Comparison of ENCODE assay signal across 10 cellular contexts in the genomic region with DNA sequence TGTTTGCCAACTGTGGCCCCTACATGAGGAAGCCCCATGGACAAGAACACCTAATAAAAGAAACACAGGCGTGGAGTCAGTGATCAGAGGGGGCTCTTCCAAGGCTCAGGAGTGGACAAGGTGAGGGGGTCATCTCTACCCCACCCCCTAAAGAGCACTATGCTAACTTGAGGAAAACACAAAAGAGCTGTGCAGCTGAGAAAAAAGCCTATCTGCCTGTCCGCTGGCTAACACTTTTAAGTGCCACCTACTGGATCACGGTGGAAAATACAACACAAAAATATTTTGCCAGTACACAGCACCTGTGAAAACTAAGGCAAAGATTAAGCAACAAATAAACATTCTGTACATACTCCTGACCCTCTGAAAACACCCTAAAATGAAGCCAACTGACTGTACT. TPM values are rescaled to one million over a fixed set of nuclear protein-coding genes. Genes with fewer than 3 reads are reported as not detected.
A peak's percentile ranks its signal among the peaks of the same experiment; 100 is the strongest.
DNase-seq lines count a peak whose midpoint lies in the region; ATAC-seq and TF ChIP-seq lines count a peak whose summit lies in the region.
"Had no signal": no experiment of that assay in that cellular context is flagged by ENCODE, and none has a peak within 500 bp of the region (broad histone marks: within the 10 kb centered on the region; RNA-seq: fewer than 3 reads in every experiment).

No MANE protein-coding gene starts in this region.

- intact Hi-C loops in left ventricle myocardium inferior (cut with micrococcal nuclease) (loop anchor here (5.0 to 10.0 kb wide), 2 partner anchors 115 to 207 kb away; no protein-coding TSS in a partner anchor), left cardiac atrium (cut with DNase I) (loop anchor here (5.0 to 10.0 kb wide), 4 partner anchors 115 to 1277 kb away; a partner anchor contains a TSS)

- ATAC-seq in left cardiac atrium: no peak
- ATAC-seq in GM21576 (IDR thresholded peaks at IDR 0.05; ENCODE audit: unreplicated experiment): no peak

- no peak overlapping the region for H3K27ac ChIP-seq in left ventricle myocardium inferior (replicated peaks)
- H3K27ac ChIP-seq: tibial artery had no signal

- no peak overlapping the region for H3K4me3 ChIP-seq in left ventricle myocardium inferior
- H3K4me3 ChIP-seq in fibroblast of the aortic adventitia (ENCODE audit: low read depth, low read length): no peak overlapping the region
- H3K4me3 ChIP-seq: tibial artery had no signal

- H3K27me3 ChIP-seq in left ventricle myocardium inferior (ENCODE audit: low read depth): no peaks in the 10 kb centered on the region
- H3K27me3 ChIP-seq: tibial artery had no signal

- peaks cover 4% of the 10 kb centered on the region for H3K4me1 ChIP-seq in left ventricle myocardium inferior
- H3K4me1 ChIP-seq: tibial artery had no signal

- peak; percentile 44 for TF ChIP-seq CTCF in left ventricle myocardium inferior (IDR thresholded peaks at IDR 0.05; ENCODE audit: borderline replicate concordance)
- TF ChIP-seq CTCF in fibroblast of the aortic adventitia (IDR thresholded peaks at IDR 0.05; ENCODE audit: insufficient read depth, low read length): peak; percentile 33

- no peaks in the 10 kb centered on the region for H3K9me3 ChIP-seq in left ventricle myocardium inferior (replicated peaks)
- H3K9me3 ChIP-seq: tibial artery had no signal

- DNase-seq in left ventricle myocardium inferior (no peak), left cardiac atrium (no peak), NCI-H69 (lab: John Stamatoyannopoulos, UW) (peak; percentile 61), fibroblast of the aortic adventitia (ENCODE audit: low read depth) (peak; percentile 11), COLO829 (ENCODE audit: low spot score) (no peak), SW 1271 (lab: John Stamatoyannopoulos, UW) (no peak)
- no peak for DNase-seq in activated effector memory CD4-positive, alpha-beta T cell treated with Interleukin-2 at 50 U/mL for 16 hours
- DNase-seq: activated naive CD4-positive, alpha-beta T cell treated with anti-CD3 and anti-CD28 coated beads, Interleukin-2, amount 10 ng/mL, durations not matched to agents 7 days and 5 days; tibial artery had no signal

- no peaks in the 10 kb centered on the region for H3K36me3 ChIP-seq in left ventricle myocardium inferior
- H3K36me3 ChIP-seq: tibial artery had no signal

RNA-seq across cellular contexts. Expression of a gene that starts 53.1 kb away (rescaled TPM):
- total RNA-seq in left ventricle myocardium inferior (77.1 TPM), left cardiac atrium (10 to 100 TPM; 28.1 to 36.0 TPM), fibroblast of the aortic adventitia (ENCODE audit: low replicate concordance) (not detected in 2 replicates)

Comparison
In these comparisons a context has a peak if more than half of its experiments do, and no peak if none do; other contexts are left out.
1. DNase-seq: peak in NCI-H69 (single experiment) and fibroblast of the aortic adventitia (single experiment); none in left ventricle myocardium inferior (single experiment), left cardiac atrium (single experiment), activated effector memory CD4-positive, alpha-beta T cell treated with Interleukin-2 at 50 U/mL for 16 hours (single experiment), COLO829 (single experiment) and SW 1271 (0 of 2).
2. RNA of a gene that starts 53.1 kb away (total RNA-seq): 77.1 TPM in left ventricle myocardium inferior (single experiment) and 28.1 to 36.0 TPM in left cardiac atrium; not detected in fibroblast of the aortic adventitia; every median in the first group is over 10 times any median in the second.